ENCODE assay signal across 27 cellular contexts in the genomic region with DNA sequence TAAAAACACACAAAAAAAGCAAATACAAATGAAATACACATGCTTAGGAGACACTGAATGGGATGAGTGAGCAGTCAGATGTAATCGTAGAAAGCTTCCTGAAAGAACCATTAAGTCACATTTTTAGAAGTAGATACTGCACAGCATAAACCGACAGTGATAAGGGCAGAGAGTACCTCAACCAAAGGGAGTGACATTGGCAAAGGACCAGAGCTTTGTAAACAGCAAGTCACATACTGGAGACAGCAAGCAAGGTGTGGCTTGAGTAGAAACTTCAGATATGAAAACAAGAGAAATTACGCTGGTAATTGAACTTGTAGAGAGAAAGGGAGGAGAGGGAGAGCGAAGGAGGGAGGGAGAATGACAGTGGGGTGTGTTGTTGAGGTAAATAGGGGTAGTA.
DNase-seq lines count a peak whose midpoint lies in the region; ATAC-seq, FAIRE-seq and TF ChIP-seq lines count a peak whose summit lies in the region.
"Had no signal": no experiment of that assay in that cellular context is flagged by ENCODE, and none has a peak within 500 bp of the region (broad histone marks: within the 10 kb centered on the region; RNA-seq: fewer than 3 reads in every experiment).

No MANE protein-coding gene starts in this region.

- DNase-seq in NCI-H345 (lab: John Stamatoyannopoulos, UW), result peak; percentile 45
- no peak for DNase-seq in NCI-H345 treated with DMSO at 0.1 percent for 48 hours (lab: John Stamatoyannopoulos, UW; ENCODE audit: unreplicated experiment)
- DNase-seq in A549 (ENCODE audit: low read depth in 1 of 2, low spot score in 1 of 2), result no peak
- peak; percentile 40 for DNase-seq in NCI-H69 (lab: John Stamatoyannopoulos, UW)
- DNase-seq in prostate gland (ENCODE audit: low spot score), result peak; percentile 52
- DNase-seq in dorsolateral prefrontal cortex, result no peak
- DNase-seq in posterior cingulate gyrus, result no peak
- DNase-seq: ACHN; AML-193; BE2C; CD4-positive, alpha-beta T cell; CD8-positive, alpha-beta memory T cell; DMS 273 treated with DMSO at 0.1 percent for 48 hours; DMS79; EL; GDM1; GM23248; H7; HCEC 1CT had no signal

- 0% methylated on average over 4 of the region's 4 CpGs for WGBS in A549 (ENCODE audit: missing lambda C conversion rate)
- WGBS in prostate gland, result 47% methylated on average over 4 of the region's 4 CpGs

- intact Hi-C loops in prostate gland (cut with DNase I), result no loop called here
- intact Hi-C loops in dorsolateral prefrontal cortex (cut with DNase I), result no loop called here
- intact Hi-C loops in posterior cingulate gyrus (cut with DNase I), result no loop called here

- no peak for TF ChIP-seq RAD21 in A549 (conservative IDR thresholded peaks at IDR 0.05 in 1 of 2, IDR thresholded peaks at IDR 0.05 in 1 of 2)

- ATAC-seq in A549 (no peak), GM18511 (IDR thresholded peaks at IDR 0.05; ENCODE audit: unreplicated experiment) (no peak)
- ATAC-seq: GM12878 had no signal

- POLR2A ChIA-PET in A549 (lab: Yijun Ruan, JAX), result no interaction called here

- H3K27me3 ChIP-seq in prostate gland (replicated peaks; ENCODE audit: insufficient read depth), result no peaks in the 10 kb centered on the region
- peaks cover 0 to 72% (median 19%) of the 10 kb centered on the region in 45 donors for H3K27me3 ChIP-seq in dorsolateral prefrontal cortex
- H3K27me3 ChIP-seq: BE2C had no signal

- no peak for TF ChIP-seq EP300 in A549 (IDR thresholded peaks at IDR 0.05)

- TF ChIP-seq POLR2A in A549 (IDR thresholded peaks at IDR 0.05; ENCODE audit: low read length) (no peak), prostate gland (IDR thresholded peaks at IDR 0.05) (no peak)

- no peak overlapping the region for H3K4me3 ChIP-seq in A549
- H3K4me3 ChIP-seq in prostate gland, result no peak overlapping the region
- H3K4me3 ChIP-seq in dorsolateral prefrontal cortex, result no peak overlapping the region
- H3K4me3 ChIP-seq: BLaER1 treated with 17β-estradiol and CSF1 and Interleukin-3, amounts not matched to agents 10 nM and 100 nM; GM12878; GM23248 had no signal

- H3K4me1 ChIP-seq in A549 (no peaks in the 10 kb centered on the region), prostate gland (replicated peaks) (no peaks in the 10 kb centered on the region)
- H3K4me1 ChIP-seq: BE2C had no signal

- FAIRE-seq in A549 (lab: Jason Lieb, UNC), result peak; percentile 70
- FAIRE-seq: A204.1, D721Med, GM12878, GM18507, H1 had no signal

- no peak overlapping the region for H3K27ac ChIP-seq in A549
- no peak overlapping the region for H3K27ac ChIP-seq in prostate gland
- no peak overlapping the region for H3K27ac ChIP-seq in dorsolateral prefrontal cortex
- H3K27ac ChIP-seq: 22Rv1; BLaER1 treated with 17β-estradiol and CSF1 and Interleukin-3, amounts not matched to agents 10 nM and 100 nM; GM23248 had no signal

- TF ChIP-seq CTCF in A549 (IDR thresholded peaks at IDR 0.05) (no peak), prostate gland (IDR thresholded peaks at IDR 0.05) (no peak), dorsolateral prefrontal cortex (IDR thresholded peaks at IDR 0.05 in 54 of 56, conservative IDR thresholded peaks at IDR 0.05 in 2 of 56; ENCODE audit: low read depth in 1 of 56, partially characterized antibody in 56 of 56) (no peak)

- H3K36me3 ChIP-seq in prostate gland, result no peaks in the 10 kb centered on the region
- H3K36me3 ChIP-seq: BE2C; BLaER1 treated with 17β-estradiol and CSF1 and Interleukin-3, amounts not matched to agents 10 nM and 100 nM had no signal

- no peak overlapping the region for H3K4me2 ChIP-seq in A549
- H3K4me2 ChIP-seq: BLaER1 treated with 17β-estradiol and CSF1 and Interleukin-3, amounts not matched to agents 10 nM and 100 nM had no signal

- CTCF ChIA-PET in A549 (lab: Yijun Ruan, JAX), result no interaction called here

- H3K9me3 ChIP-seq in A549, result no peaks in the 10 kb centered on the region
- no peaks in the 10 kb centered on the region for H3K9me3 ChIP-seq in prostate gland
- H3K9me3 ChIP-seq: BE2C had no signal

TF ChIP-seq in A549, 52 proteins besides CTCF, POLR2A, EP300 and RAD21:
- TF ChIP-seq NR3C1 (IDR thresholded peaks at IDR 0.05) (no peak), FOSL2 (IDR thresholded peaks at IDR 0.05) (no peak), FOSL2 (CRISPR knock-in tag; IDR thresholded peaks at IDR 0.05) (no peak), FOXS1 (CRISPR knock-in tag; IDR thresholded peaks at IDR 0.05) (no peak)

Comparison
In these comparisons a context has a peak if more than half of its experiments do, and no peak if none do; other contexts are left out.
1. DNase-seq: peak in NCI-H345 (single experiment), NCI-H69 (single experiment) and prostate gland (single experiment); none in NCI-H345 treated with DMSO at 0.1 percent for 48 hours (single experiment), A549 (0 of 2), dorsolateral prefrontal cortex (0 of 10) and posterior cingulate gyrus (0 of 10).